8 cellular contexts compared by ENCODE assay signal in genomic region chr10:71850021-71850744, GRCh38. TPM values are rescaled to one million over a fixed set of nuclear protein-coding genes. Genes with fewer than 3 reads are reported as not detected.
DNase-seq lines count a peak whose midpoint lies in the region; ATAC-seq and TF ChIP-seq lines count a peak whose summit lies in the region.

No MANE protein-coding gene starts in this region.

- H3K36me3 Mint-ChIP-seq in activated CD8-positive, alpha-beta T cell treated with anti-CD3 and anti-CD28 coated beads for 36 hours (ENCODE audit: low read depth) = no peaks in the 10 kb centered on the region
- peaks cover 7% of the 10 kb centered on the region for H3K36me3 Mint-ChIP-seq in stimulated activated effector memory CD8-positive, alpha-beta T cell treated with anti-CD3 and anti-CD28 coated beads, Interleukin-12 subunit alpha, Interleukin-12 subunit beta, amount 100 ng/mL, for 72 hours

- POLR2A ChIA-PET in HEK293T (lab: Yijun Ruan, JAX) = interaction anchor here (0.5 to 2.5 kb wide), 9 partner anchors 10 to 938 kb away, joined by 3 to 62 read pairs (median 4); no protein-coding TSS in a partner anchor
- POLR2A ChIA-PET in activated CD8-positive, alpha-beta T cell treated with anti-CD3 and anti-CD28 coated beads for 36 hours (lab: Charles Lee) = interaction anchor here (0.6 to 1.6 kb wide), 3 partner anchors 11 to 963 kb away, joined by 3 to 7 read pairs (median 4); no protein-coding TSS in a partner anchor

- DNase-seq in HEK293T (ENCODE audit: extremely low spot score) (no peak), NCI-H2081 treated with DMSO at 0.1 percent for 48 hours (lab: John Stamatoyannopoulos, UW) (no peak), NCI-H2171 (lab: John Stamatoyannopoulos, UW) (no peak), NCI-H2227 (lab: John Stamatoyannopoulos, UW; ENCODE audit: unreplicated experiment) (no peak)
- no peak for DNase-seq in activated CD8-positive, alpha-beta T cell treated with anti-CD3 and anti-CD28 coated beads for 36 hours
- no peak for DNase-seq in stimulated activated effector memory CD8-positive, alpha-beta T cell treated with anti-CD3 and anti-CD28 coated beads, Interleukin-12 subunit alpha, Interleukin-12 subunit beta, amount 100 ng/mL, for 72 hours (ENCODE audit: low spot score in 2 of 2)

- H3K4me3 ChIP-seq in iPS-11a (ENCODE audit: low read depth, low read length) = peak overlapping the region; percentile 82

- H3K4me3 Mint-ChIP-seq in activated CD8-positive, alpha-beta T cell treated with anti-CD3 and anti-CD28 coated beads for 36 hours = peak overlapping the region; percentile 97
- H3K4me3 Mint-ChIP-seq in stimulated activated effector memory CD8-positive, alpha-beta T cell treated with anti-CD3 and anti-CD28 coated beads, Interleukin-12 subunit alpha, Interleukin-12 subunit beta, amount 100 ng/mL, for 72 hours = peak overlapping the region; percentile 93

- no peak for ATAC-seq in activated CD8-positive, alpha-beta T cell treated with anti-CD3 and anti-CD28 coated beads for 36 hours
- no peak for ATAC-seq in stimulated activated effector memory CD8-positive, alpha-beta T cell treated with anti-CD3 and anti-CD28 coated beads, Interleukin-12 subunit alpha, Interleukin-12 subunit beta, amount 100 ng/mL, for 72 hours
- ATAC-seq in GM18868 (IDR thresholded peaks at IDR 0.05; ENCODE audit: unreplicated experiment) = no peak

- H3K27ac Mint-ChIP-seq in activated CD8-positive, alpha-beta T cell treated with anti-CD3 and anti-CD28 coated beads for 36 hours = peak overlapping the region; percentile 79
- H3K27ac Mint-ChIP-seq in stimulated activated effector memory CD8-positive, alpha-beta T cell treated with anti-CD3 and anti-CD28 coated beads, Interleukin-12 subunit alpha, Interleukin-12 subunit beta, amount 100 ng/mL, for 72 hours = peak overlapping the region; percentile 86

- H3K4me1 Mint-ChIP-seq in activated CD8-positive, alpha-beta T cell treated with anti-CD3 and anti-CD28 coated beads for 36 hours (ENCODE audit: low read depth) = peaks cover 44% of the 10 kb centered on the region
- H3K4me1 Mint-ChIP-seq in stimulated activated effector memory CD8-positive, alpha-beta T cell treated with anti-CD3 and anti-CD28 coated beads, Interleukin-12 subunit alpha, Interleukin-12 subunit beta, amount 100 ng/mL, for 72 hours = peaks cover 53% of the 10 kb centered on the region

- no peak for TF ChIP-seq CTCF in activated CD8-positive, alpha-beta T cell treated with anti-CD3 and anti-CD28 coated beads for 36 hours (IDR thresholded peaks at IDR 0.05)

- no peaks in the 10 kb centered on the region for H3K27me3 Mint-ChIP-seq in activated CD8-positive, alpha-beta T cell treated with anti-CD3 and anti-CD28 coated beads for 36 hours

- intact Hi-C loops in activated CD8-positive, alpha-beta T cell treated with anti-CD3 and anti-CD28 coated beads for 36 hours (cut with micrococcal nuclease) = no loop called here

- CTCF ChIA-PET in HEK293T (lab: Yijun Ruan, JAX) = interaction anchor here (1.3 kb wide), 1 partner anchor 13 kb away, joined by 3 read pairs; no protein-coding TSS in a partner anchor
- CTCF ChIA-PET in activated CD8-positive, alpha-beta T cell treated with anti-CD3 and anti-CD28 coated beads for 36 hours (lab: Charles Lee) = interaction anchor here (1.0 to 4.6 kb wide), 10 partner anchors 10 to 199 kb away, joined by 3 to 19 read pairs (median 4); no protein-coding TSS in a partner anchor

- H3K9me3 Mint-ChIP-seq in activated CD8-positive, alpha-beta T cell treated with anti-CD3 and anti-CD28 coated beads for 36 hours = no peaks in the 10 kb centered on the region
- no peaks in the 10 kb centered on the region for H3K9me3 Mint-ChIP-seq in stimulated activated effector memory CD8-positive, alpha-beta T cell treated with anti-CD3 and anti-CD28 coated beads, Interleukin-12 subunit alpha, Interleukin-12 subunit beta, amount 100 ng/mL, for 72 hours

TF ChIP-seq in HEK293T, 16 proteins besides CTCF, POLR2A, EP300 and RAD21:
- TF ChIP-seq PKNOX1 (IDR thresholded peaks at IDR 0.05) (peak; percentile 31; the same call in 1 of the 2 replicates), ELF4 (IDR thresholded peaks at IDR 0.05) (no peak), L3MBTL2 (conservative IDR thresholded peaks at IDR 0.05) (no peak), CTBP1 (IDR thresholded peaks at IDR 0.05; ENCODE audit: borderline replicate concordance) (no peak), HDGF (IDR thresholded peaks at IDR 0.05; ENCODE audit: borderline replicate concordance) (no peak), LEF1 (IDR thresholded peaks at IDR 0.05; ENCODE audit: borderline replicate concordance) (no peak)

RNA-seq across cellular contexts. Expression of gene PSAP, which starts 0.9 kb away (rescaled TPM):
- 100 to 1,000 TPM in 1 of 2 experiments, 10 to 100 TPM in 1; 94.2 to 101 TPM for total RNA-seq in activated CD8-positive, alpha-beta T cell treated with anti-CD3 and anti-CD28 coated beads for 36 hours
